ENCODE assay signal across 26 cellular contexts in the genomic region with DNA sequence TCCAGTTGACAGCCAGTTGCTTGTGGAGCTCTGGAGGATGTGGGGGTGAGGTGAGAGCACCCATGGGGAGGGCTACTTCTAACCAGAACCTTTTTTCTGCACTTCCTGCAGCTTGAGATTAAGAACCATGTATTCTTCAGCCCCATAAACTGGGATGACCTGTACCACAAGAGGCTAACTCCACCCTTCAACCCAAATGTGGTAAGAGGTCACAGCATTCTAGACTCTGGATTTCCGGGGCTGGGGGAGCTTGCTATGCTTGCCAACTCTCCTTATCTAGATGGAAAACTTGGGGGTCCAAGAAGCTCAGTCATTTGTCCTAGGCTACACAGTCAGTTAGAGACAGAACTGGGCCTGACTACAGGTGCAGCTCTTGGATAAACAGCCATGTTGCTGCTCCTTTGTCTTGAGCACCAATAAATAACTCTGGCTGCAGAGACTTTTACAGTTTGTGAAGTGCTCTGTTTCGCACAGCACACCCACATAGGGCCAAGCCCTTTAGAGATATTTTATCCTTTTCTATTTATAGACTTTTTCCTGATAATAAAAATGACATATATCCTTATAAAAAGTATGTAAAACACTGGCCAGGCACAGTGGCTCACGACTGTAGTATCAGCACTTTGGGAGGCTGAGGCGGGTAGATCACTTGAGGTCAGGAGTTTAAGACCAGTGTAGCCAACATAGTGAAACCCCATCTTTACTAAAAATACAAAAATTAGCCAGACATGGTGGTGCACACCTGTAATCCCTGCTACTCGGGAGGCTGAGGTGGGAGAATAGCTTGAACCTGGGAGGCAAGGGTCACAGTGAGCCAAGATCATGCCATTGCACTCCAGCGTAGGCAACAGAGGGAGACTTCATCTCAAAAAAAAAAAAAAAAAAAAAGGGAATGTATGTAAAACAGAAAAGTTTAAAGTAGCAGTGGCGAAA. TPM values are rescaled to one million over a fixed set of nuclear protein-coding genes. Genes with fewer than 3 reads are reported as not detected.
DNase-seq lines count a peak whose midpoint lies in the region; ATAC-seq, FAIRE-seq and TF ChIP-seq lines count a peak whose summit lies in the region.
"Had no signal": no experiment of that assay in that cellular context is flagged by ENCODE, and none has a peak within 500 bp of the region (broad histone marks: within the 10 kb centered on the region; RNA-seq: fewer than 3 reads in every experiment).

No MANE protein-coding gene starts in this region.

- peak overlapping the region; percentile 63 for H3K27ac ChIP-seq in K562 (ENCODE audit: extremely low read depth, low read depth, low read length)
- H3K27ac ChIP-seq: dorsolateral prefrontal cortex, epithelial cell of prostate, pancreas, right lobe of liver had no signal

- no peak overlapping the region for H3K9ac ChIP-seq in K562 (ENCODE audit: insufficient read depth in 1 of 2, low read depth in 2 of 2, low read length in 2 of 2)

- no TSS peak for BruUV-seq in K562 (replicated peaks; lab: Mats Ljungman, UMichigan)

- H3K9me1 ChIP-seq in K562 (ENCODE audit: control insufficient read depth, insufficient read depth, low read length): no peaks in the 10 kb centered on the region

- CTCF ChIA-PET in K562 (lab: Yijun Ruan, JAX; ENCODE audit: low intra/inter-chr PET ratio): interaction anchor here (0.6 kb wide), 1 partner anchor 79 kb away, joined by 3 read pairs; no protein-coding TSS in a partner anchor

- WGBS in K562 (ENCODE audit: insufficient coverage, low coverage, missing lambda C conversion rate): 28% methylated on average over 7 of the region's 7 CpGs

- peak; percentile 8 for DNase-seq in Jurkat, Clone E6-1 (ENCODE audit: low read depth, low spot score)
- DNase-seq in NCI-H774 (lab: John Stamatoyannopoulos, UW) (peak; percentile 1), K562 (ENCODE audit: extremely low read depth in 1 of 4, low spot score in 3 of 4) (peak in 3 of 4 experiments; percentile 39 to 86 (median 75)), posterior vena cava (ENCODE audit: low spot score) (peak; percentile 12), SHP77 treated with DMSO at 0.1 percent for 48 hours (lab: John Stamatoyannopoulos, UW) (no peak), NCI-H345 (lab: John Stamatoyannopoulos, UW) (no peak), GM20000 (ENCODE audit: low spot score) (no peak)
- DNase-seq: activated B cell treated with CpG ODN at 0.5 μM for 24 hours; activated CD4-positive, alpha-beta T cell treated with anti-CD3 and anti-CD28 coated beads, Interleukin-2, amount 50 U/mL, for 48 hours; activated T-cell treated with anti-CD3 and anti-CD28 coated beads, Interleukin-2, amount 50 U/mL, for 1 hour; caudate nucleus; CD8-positive, alpha-beta T cell; DMS53; dorsolateral prefrontal cortex; GOT3; IMR-90; kidney glomerular epithelial cell; naive thymus-derived CD4-positive, alpha-beta T cell; NCI-H1105; NCI-H524 treated with DMSO at 0.1 percent for 48 hours; right lobe of liver; SHP77 had no signal

- H3K4me1 ChIP-seq in K562 (replicated peaks in 1 of 2; ENCODE audit: control insufficient read depth in 2 of 2, insufficient read depth in 2 of 2, low read length in 2 of 2): peaks cover 24 to 43% of the 10 kb centered on the region in 2 experiments

- H2AFZ ChIP-seq in K562 (ENCODE audit: low read depth, low read length): peak overlapping the region; percentile 80

- no peak overlapping the region for H3K4me3 ChIP-seq in Jurkat, Clone E6-1 (ENCODE audit: low read length)
- H3K4me3 ChIP-seq in K562: no peak overlapping the region
- H3K4me3 ChIP-seq: dorsolateral prefrontal cortex, pancreas, right lobe of liver had no signal

- no peak for TF ChIP-seq RAD21 in K562 (CRISPR knock-in tag; conservative IDR thresholded peaks at IDR 0.05 in 1 of 2, IDR thresholded peaks at IDR 0.05 in 1 of 2)

- intact Hi-C loops in K562 (cut with micrococcal nuclease): no loop called here
- intact Hi-C loops in posterior vena cava (cut with DNase I): no loop called here

- POLR2A ChIA-PET in K562 (lab: Yijun Ruan, JAX): interaction anchor here (1.0 to 1.2 kb wide), 3 partner anchors 10 to 31 kb away, joined by 5 to 7 read pairs (median 6); a partner anchor contains a TSS

- TF ChIP-seq EP300 in K562 (IDR thresholded peaks at IDR 0.05; ENCODE audit: low read length): peak; percentile 60; the same call in 1 of the 2 replicates

- no peaks in the 10 kb centered on the region for H3K79me2 ChIP-seq in K562 (ENCODE audit: control insufficient read depth, insufficient read depth, low read length)

- TF ChIP-seq POLR2A in K562 (conservative IDR thresholded peaks at IDR 0.05): no peak

- H4K20me1 ChIP-seq in K562 (replicated peaks; ENCODE audit: control insufficient read depth, insufficient read depth, low read length): no peaks in the 10 kb centered on the region

- no peak for TF ChIP-seq CTCF in K562 (IDR thresholded peaks at IDR 0.05 in 2 of 3, conservative IDR thresholded peaks at IDR 0.05 in 1 of 3; ENCODE audit: insufficient read depth in 2 of 3, low read depth in 1 of 3, low read length in 3 of 3)
- no peak for TF ChIP-seq CTCF in GM20000 (IDR thresholded peaks at IDR 0.05; ENCODE audit: extremely low read depth, missing control alignments)

- H3K27me3 ChIP-seq in K562 (ENCODE audit: control insufficient read depth in 2 of 2, insufficient read depth in 2 of 2, low read length in 2 of 2): no peaks in the 10 kb centered on the region
- H3K27me3 ChIP-seq: dorsolateral prefrontal cortex, pancreas, right lobe of liver had no signal

- no peaks in the 10 kb centered on the region for H3K36me3 ChIP-seq in K562 (ENCODE audit: control insufficient read depth, insufficient read depth, low read length)

- peak; percentile 85 for FAIRE-seq in K562 (lab: Jason Lieb, UNC)
- FAIRE-seq: frontal cortex, GM12891, pancreas had no signal

- ATAC-seq in K562: peak; percentile 77
- ATAC-seq: CD8-positive, alpha-beta T cell; naive thymus-derived CD4-positive, alpha-beta T cell; pancreas had no signal

- peaks cover 3% of the 10 kb centered on the region; the same call in 1 of the 2 replicates for H3K9me3 ChIP-seq in K562 (replicated peaks; ENCODE audit: control insufficient read depth, insufficient read depth, low read depth, low read length)
- H3K9me3 ChIP-seq: pancreas, right lobe of liver had no signal

- in situ Hi-C loops in K562 (cut with MboI): no loop called here

- peak overlapping the region; percentile 45 for H3K4me2 ChIP-seq in K562 (ENCODE audit: insufficient read depth, low read length)

TF ChIP-seq in K562, 482 proteins besides CTCF, POLR2A, EP300 and RAD21 (continues in another document):
- TF ChIP-seq RBM25 (IDR thresholded peaks at IDR 0.05; ENCODE audit: low read depth, low read length, severe bottlenecking) (peak; percentile 53), KLF16 (IDR thresholded peaks at IDR 0.05) (peak; percentile 28; the same call in 1 of the 2 replicates), SRSF7 (optimal IDR thresholded peaks at IDR 0.05; ENCODE audit: low read depth, low read length) (no peak), KDM1A (IDR thresholded peaks at IDR 0.05) (peak; percentile 5 to 30; a peak in 1 of 4 replicates), NR2C2 (CRISPR knock-in tag; IDR thresholded peaks at IDR 0.05) (no peak), NR2C2 (tag; IDR thresholded peaks at IDR 0.05) (peak; percentile 64), ETV1 (tag; conservative IDR thresholded peaks at IDR 0.05; ENCODE audit: low read depth) (peak; percentile 21; the same call in 1 of the 2 replicates), TAL1 (IDR thresholded peaks at IDR 0.05) (peak; percentile 42; the same call in 1 of the 2 replicates)

RNA-seq across cellular contexts. Expression of a gene that starts 10.6 kb away (rescaled TPM):
- polyA plus RNA-seq in Jurkat, Clone E6-1 (2012; ENCODE audit: insufficient read depth, insufficient read length): 42.5 TPM
- 11.7 and 21.0 TPM in 2 replicates for total RNA-seq in K562 (2011; cell fraction: chromatin; rRNA removed; ENCODE audit: low replicate concordance)
- 5.9 and 7.8 TPM in 2 replicates for total RNA-seq in K562 (2011; cell fraction: nucleolus; rRNA removed)
- total RNA-seq in K562 (2011; cell fraction: nucleoplasm; rRNA removed): 4.5 and 10.5 TPM in 2 replicates
- total RNA-seq in K562 (2014; rRNA removed): 10.9 and 11.0 TPM in 2 replicates
- 22.0 and 22.2 TPM in 2 replicates for total RNA-seq in K562 (2014; rRNA removed; fragmentation: Illumina TruSeq; extraction: Trizol)
- total RNA-seq in K562 (2015; rRNA removed; fragmentation: Illumina TruSeq; extraction: Trizol): 17.0 and 20.4 TPM in 2 replicates
- total RNA-seq in K562 (2021): 15.3 and 17.6 TPM in 2 replicates
- 24.9 and 26.8 TPM in 2 replicates for polyA plus RNA-seq in K562 (2011; rRNA removed)
- 21.6 and 30.1 TPM in 2 replicates for polyA plus RNA-seq in K562 (2011; cell fraction: cytosol; rRNA removed)
- 10.3 and 16.7 TPM in 2 replicates for polyA plus RNA-seq in K562 (2011; cell fraction: nucleus; rRNA removed)
- 15.7 and 22.2 TPM in 2 replicates for polyA plus RNA-seq in K562 (2012)
- polyA plus RNA-seq in K562 (2014; fragmentation: Illumina TruSeq; extraction: Trizol): 20.3 and 20.6 TPM in 2 replicates
- 10 to 100 TPM; 24.4 to 31.4 TPM for polyA plus RNA-seq in K562 (2014; fragmentation: Nextera tagmentation; extraction: Ambion mirVana)
- 16.1 and 16.5 TPM in 2 replicates for polyA plus RNA-seq in K562 (2014; rRNA removed)
- polyA minus RNA-seq in K562 (2011; rRNA and poly(A)+ RNA removed): 24.1 and 36.9 TPM in 2 replicates
- 6.4 and 8.9 TPM in 2 replicates for polyA minus RNA-seq in K562 (2011; cell fraction: cytosol; rRNA and poly(A)+ RNA removed)
- polyA minus RNA-seq in K562 (2011; cell fraction: nucleus; rRNA and poly(A)+ RNA removed): 6.7 and 9.0 TPM in 2 replicates
- 10 to 100 TPM; 26.7 to 30.1 TPM for total RNA-seq in posterior vena cava

RNA-seq across cellular contexts. Expression of a gene that starts 21.3 kb away (rescaled TPM):
- polyA plus RNA-seq in Jurkat, Clone E6-1 (2012; ENCODE audit: insufficient read depth, insufficient read length): not detected
- 4.3 and 4.4 TPM in 2 replicates for total RNA-seq in K562 (2011; cell fraction: chromatin; rRNA removed; ENCODE audit: low replicate concordance)
- 0.83 and 2.8 TPM in 2 replicates for total RNA-seq in K562 (2011; cell fraction: nucleolus; rRNA removed)
- total RNA-seq in K562 (2011; cell fraction: nucleoplasm; rRNA removed): 4.0 and 6.9 TPM in 2 replicates
- 0.14 and 0.16 TPM in 2 replicates for total RNA-seq in K562 (2014; rRNA removed)
- total RNA-seq in K562 (2014; rRNA removed; fragmentation: Illumina TruSeq; extraction: Trizol): 0.07 and 0.13 TPM in 2 replicates
- total RNA-seq in K562 (2015; rRNA removed; fragmentation: Illumina TruSeq; extraction: Trizol): 0.11 and 0.15 TPM in 2 replicates
- total RNA-seq in K562 (2021): 0.20 and 0.31 TPM in 2 replicates
- 0.24 and 0.88 TPM in 2 replicates for polyA plus RNA-seq in K562 (2011; rRNA removed)
- polyA plus RNA-seq in K562 (2011; cell fraction: cytosol; rRNA removed): 0.07 and 0.09 TPM in 2 replicates
- 2.7 and 3.1 TPM in 2 replicates for polyA plus RNA-seq in K562 (2011; cell fraction: nucleus; rRNA removed)
- polyA plus RNA-seq in K562 (2012): 0.10 and 0.62 TPM in 2 replicates
- polyA plus RNA-seq in K562 (2014; fragmentation: Illumina TruSeq; extraction: Trizol): 0.15 TPM in 1 of 2 replicates, not detected in the other
- polyA plus RNA-seq in K562 (2014; fragmentation: Nextera tagmentation; extraction: Ambion mirVana): not detected
- 0.21 and 0.57 TPM in 2 replicates for polyA plus RNA-seq in K562 (2014; rRNA removed)
- 0.53 and 1.7 TPM in 2 replicates for polyA minus RNA-seq in K562 (2011; rRNA and poly(A)+ RNA removed)
- polyA minus RNA-seq in K562 (2011; cell fraction: cytosol; rRNA and poly(A)+ RNA removed): not detected in 2 replicates
- polyA minus RNA-seq in K562 (2011; cell fraction: nucleus; rRNA and poly(A)+ RNA removed): 0.54 and 1.1 TPM in 2 replicates
- total RNA-seq in posterior vena cava: 1 to 10 TPM in 1 of 2 donors, under 1 TPM in 1; 0.76 to 1.3 TPM
- polyA plus RNA-seq: naive thymus-derived CD4-positive, alpha-beta T cell had no signal

Comparison
In these comparisons a context has a peak if more than half of its experiments do, and no peak if none do; other contexts are left out.
1. DNase-seq: peak in Jurkat, Clone E6-1 (single experiment), NCI-H774 (single experiment), K562 (3 of 4) and posterior vena cava (single experiment); none in SHP77 treated with DMSO at 0.1 percent for 48 hours (single experiment), NCI-H345 (single experiment) and GM20000 (single experiment).